9 cellular contexts compared by ENCODE assay signal in the genomic region with DNA sequence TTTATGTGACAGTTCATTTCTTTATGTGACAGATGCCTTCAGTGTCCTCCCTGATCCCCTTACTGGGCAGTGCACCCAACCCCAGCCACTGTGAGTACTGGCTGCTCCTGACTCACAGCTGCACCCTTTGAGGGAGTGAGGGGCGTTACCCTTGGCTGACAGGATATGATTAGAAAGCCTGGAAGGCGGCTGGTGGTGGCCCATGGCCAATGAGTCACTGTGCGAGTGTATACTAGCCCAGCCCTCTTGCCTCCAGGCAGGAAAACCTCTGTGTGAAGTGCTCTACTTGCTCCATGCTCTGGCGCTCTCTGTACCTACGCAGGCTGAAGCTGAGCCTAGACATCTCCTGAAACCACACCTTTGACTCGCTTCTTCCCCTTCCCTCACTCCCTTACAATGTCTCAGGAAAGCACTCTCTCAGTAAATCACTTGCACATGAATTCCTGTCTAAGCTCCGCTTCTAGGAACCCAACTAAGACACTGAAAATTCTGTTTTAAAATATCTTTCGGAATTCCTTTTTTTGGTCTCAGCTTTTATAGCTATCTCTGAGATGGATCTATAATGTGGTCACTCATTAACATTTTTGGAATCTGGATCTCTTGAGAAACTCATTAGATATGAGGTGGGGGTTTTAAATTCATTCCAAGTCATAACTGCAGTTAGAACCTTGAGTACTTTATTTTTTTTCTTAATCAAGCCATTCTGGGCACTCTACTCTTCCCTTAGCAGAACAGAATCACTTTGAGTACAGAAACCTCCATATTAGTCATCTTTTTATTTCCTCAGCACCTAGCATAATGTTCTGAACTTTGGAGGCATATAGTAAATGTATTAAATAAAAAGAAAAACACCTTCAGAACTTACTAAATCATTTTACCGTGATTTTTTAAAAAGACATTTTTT. TPM values are rescaled to one million over a fixed set of nuclear protein-coding genes. Genes with fewer than 3 reads are reported as not detected.
DNase-seq lines count a peak whose midpoint lies in the region; ATAC-seq, FAIRE-seq and TF ChIP-seq lines count a peak whose summit lies in the region.
"Had no signal": no experiment of that assay in that cellular context is flagged by ENCODE, and none has a peak within 500 bp of the region (broad histone marks: within the 10 kb centered on the region; RNA-seq: fewer than 3 reads in every experiment).

No MANE protein-coding gene starts in this region.

- H3K79me2 ChIP-seq in GM12878 (ENCODE audit: control insufficient read depth, insufficient read depth, low read length): no peaks in the 10 kb centered on the region

- no peak for TF ChIP-seq CTCF in GM12878 (IDR thresholded peaks at IDR 0.05 in 2 of 3, conservative IDR thresholded peaks at IDR 0.05 in 1 of 3; ENCODE audit: control insufficient read depth in 2 of 3, extremely low read depth in 1 of 3, insufficient read depth in 1 of 3, low read depth in 3 of 3, low read length in 3 of 3)
- no peak for TF ChIP-seq CTCF in kidney epithelial cell (IDR thresholded peaks at IDR 0.05; ENCODE audit: insufficient read depth, low read length, poor library complexity, severe bottlenecking)
- no peak for TF ChIP-seq CTCF in suprapubic skin (IDR thresholded peaks at IDR 0.05)

- H3K36me3 ChIP-seq in GM12878 (ENCODE audit: control insufficient read depth in 2 of 2, insufficient read depth in 2 of 2, low read length in 1 of 2): no peaks in the 10 kb centered on the region
- no peaks in the 10 kb centered on the region for H3K36me3 ChIP-seq in kidney epithelial cell (ENCODE audit: control insufficient read depth, insufficient read depth, low read length)
- no peaks in the 10 kb centered on the region for H3K36me3 ChIP-seq in suprapubic skin

- no peak overlapping the region for H3K9ac ChIP-seq in GM12878 (ENCODE audit: control insufficient read depth, insufficient read depth, low read length)

- no TSS peak for BruUV-seq in GM12878 (replicated peaks; lab: Mats Ljungman, UMichigan)

- RAD21 ChIA-PET in GM12878 (lab: Charles Lee; ENCODE audit: unreplicated experiment): no interaction called here

- H3K4me1 ChIP-seq in GM12878 (ENCODE audit: control insufficient read depth, insufficient read depth, low read length) (no peaks in the 10 kb centered on the region), suprapubic skin (peaks cover 14% of the 10 kb centered on the region)

- H3K4me3 ChIP-seq in GM12878: no peak overlapping the region
- no peak overlapping the region for H3K4me3 ChIP-seq in kidney epithelial cell (ENCODE audit: low read depth, low read length)
- no peak overlapping the region for H3K4me3 ChIP-seq in suprapubic skin

- H2AFZ ChIP-seq in GM12878 (ENCODE audit: control insufficient read depth, low read depth, low read length): no peak overlapping the region

- peak; percentile 41 to 56 for ATAC-seq in activated CD4-positive, CD25-positive, alpha-beta regulatory T cell treated with anti-CD3 and anti-CD28 coated beads, Interleukin-2, amount 50 U/mL, for 24 hours
- ATAC-seq in GM12878 (peak; percentile 55), GM18519 (IDR thresholded peaks at IDR 0.05; ENCODE audit: low FRiP score, unreplicated experiment) (no peak)

- H3K27ac ChIP-seq in GM12878 (ENCODE audit: control insufficient read depth, insufficient read depth) (no peak overlapping the region), suprapubic skin (peak overlapping the region; percentile 45)

- TF ChIP-seq POLR2A in GM12878 (IDR thresholded peaks at IDR 0.05; ENCODE audit: low read depth, low read length): no peak
- no peak for TF ChIP-seq POLR2A in suprapubic skin (IDR thresholded peaks at IDR 0.05)

- no peaks in the 10 kb centered on the region for H3K9me3 ChIP-seq in GM12878 (replicated peaks; ENCODE audit: control insufficient read depth, insufficient read depth, low read length)
- H3K9me3 ChIP-seq in suprapubic skin: no peaks in the 10 kb centered on the region

- 42% methylated on average over 9 of the region's 9 CpGs for WGBS in GM12878 (ENCODE audit: insufficient coverage, insufficient replicate concordance, low lambda C conversion rate, missing lambda C conversion rate)
- 32% methylated on average over 9 of the region's 9 CpGs for WGBS in suprapubic skin

- SMC1A ChIA-PET in GM12878 (lab: Charles Lee; ENCODE audit: uncharacterized antibody, unreplicated experiment): interaction anchor here (1.0 to 1.6 kb wide), 3 partner anchors 8 to 427 kb away, joined by 3 read pairs; no protein-coding TSS in a partner anchor

- POLR2A ChIA-PET in GM12878 (lab: Charles Lee): no interaction called here

- TF ChIP-seq EP300 in GM12878 (IDR thresholded peaks at IDR 0.05; ENCODE audit: borderline replicate concordance in 1 of 2, control insufficient read depth in 1 of 2, low read depth in 2 of 2, low read length in 2 of 2) (no peak), suprapubic skin (IDR thresholded peaks at IDR 0.05) (no peak)

- H3K27me3 ChIP-seq in GM12878 (replicated peaks in 1 of 2; ENCODE audit: control insufficient read depth in 2 of 2, insufficient read depth in 2 of 2, low read length in 1 of 2) (no peaks in the 10 kb centered on the region), kidney epithelial cell (ENCODE audit: control insufficient read depth, insufficient read depth, low read length) (no peaks in the 10 kb centered on the region), suprapubic skin (no peaks in the 10 kb centered on the region)

- CTCF ChIA-PET in GM12878 (lab: Yijun Ruan, JAX): interaction anchor here (0.7 to 2.1 kb wide), 2 partner anchors 17 to 435 kb away, joined by 3 to 6 read pairs; no protein-coding TSS in a partner anchor

- in situ Hi-C loops in GM12878 (cut with MboI): no loop called here

- no peak for FAIRE-seq in GM12878 (lab: Jason Lieb, UNC)
- FAIRE-seq: G401.6 had no signal

- DNase-seq in activated CD4-positive, CD25-positive, alpha-beta regulatory T cell treated with anti-CD3 and anti-CD28 coated beads, Interleukin-2, amount 50 U/mL, for 72 hours: no peak
- DNase-seq in MV-4-11 (lab: John Stamatoyannopoulos, UW) (peak; percentile 85), GM12878 (ENCODE audit: low read depth, low spot score) (no peak), kidney epithelial cell (ENCODE audit: low read depth) (peak; percentile 95), suprapubic skin (ENCODE audit: low spot score in 2 of 2) (peak; percentile 90 to 96), NCI-H774 (lab: John Stamatoyannopoulos, UW) (no peak)

- no peaks in the 10 kb centered on the region for H4K20me1 ChIP-seq in GM12878 (ENCODE audit: control insufficient read depth, insufficient read depth)

- intact Hi-C loops in GM12878 (cut with micrococcal nuclease; ENCODE audit: unreplicated experiment): loop anchor here (10.0 kb wide), 1 partner anchor 114 kb away; no protein-coding TSS in a partner anchor

- H3K4me2 ChIP-seq in GM12878 (ENCODE audit: control insufficient read depth, insufficient read depth): no peak overlapping the region

- no peak for TF ChIP-seq RAD21 in GM12878 (IDR thresholded peaks at IDR 0.05; ENCODE audit: insufficient read depth, low read depth, low read length)

TF ChIP-seq in GM12878, 131 proteins besides CTCF, POLR2A, EP300 and RAD21 (continues in another document):
- TF ChIP-seq, protein P1, sequence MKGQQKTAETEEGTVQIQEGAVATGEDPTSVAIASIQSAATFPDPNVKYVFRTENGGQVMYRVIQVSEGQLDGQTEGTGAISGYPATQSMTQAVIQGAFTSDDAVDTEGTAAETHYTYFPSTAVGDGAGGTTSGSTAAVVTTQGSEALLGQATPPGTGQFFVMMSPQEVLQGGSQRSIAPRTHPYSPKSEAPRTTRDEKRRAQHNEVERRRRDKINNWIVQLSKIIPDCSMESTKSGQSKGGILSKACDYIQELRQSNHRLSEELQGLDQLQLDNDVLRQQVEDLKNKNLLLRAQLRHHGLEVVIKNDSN (IDR thresholded peaks at IDR 0.05; ENCODE audit: borderline replicate concordance, extremely low read length, insufficient read depth, low read depth, low read length): no peak
- TF ChIP-seq BRCA1 (IDR thresholded peaks at IDR 0.05; ENCODE audit: low read depth, low read length): no peak
- TF ChIP-seq, protein P2, sequence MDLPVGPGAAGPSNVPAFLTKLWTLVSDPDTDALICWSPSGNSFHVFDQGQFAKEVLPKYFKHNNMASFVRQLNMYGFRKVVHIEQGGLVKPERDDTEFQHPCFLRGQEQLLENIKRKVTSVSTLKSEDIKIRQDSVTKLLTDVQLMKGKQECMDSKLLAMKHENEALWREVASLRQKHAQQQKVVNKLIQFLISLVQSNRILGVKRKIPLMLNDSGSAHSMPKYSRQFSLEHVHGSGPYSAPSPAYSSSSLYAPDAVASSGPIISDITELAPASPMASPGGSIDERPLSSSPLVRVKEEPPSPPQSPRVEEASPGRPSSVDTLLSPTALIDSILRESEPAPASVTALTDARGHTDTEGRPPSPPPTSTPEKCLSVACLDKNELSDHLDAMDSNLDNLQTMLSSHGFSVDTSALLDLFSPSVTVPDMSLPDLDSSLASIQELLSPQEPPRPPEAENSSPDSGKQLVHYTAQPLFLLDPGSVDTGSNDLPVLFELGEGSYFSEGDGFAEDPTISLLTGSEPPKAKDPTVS (IDR thresholded peaks at IDR 0.05; ENCODE audit: low read depth, low read length): no peak

RNA-seq across cellular contexts. Expression of a gene that starts 25.3 kb away (rescaled TPM):
- 57.1 and 59.3 TPM in 2 replicates for total RNA-seq in GM12878 (2013; cell fraction: nucleolus; rRNA removed)
- total RNA-seq in GM12878 (2014; rRNA removed) (16.2 and 19.4 TPM in 2 replicates), GM12878 (2014; rRNA removed; fragmentation: Illumina TruSeq; extraction: Trizol) (20.0 and 20.5 TPM in 2 replicates), GM12878 (2021) (19.7 and 21.5 TPM in 2 replicates), kidney epithelial cell (25.7 and 32.2 TPM in 2 replicates), suprapubic skin (10 to 100 TPM; 27.4 to 42.2 (median 35.5) TPM)
- polyA plus RNA-seq in GM12878 (2011; ENCODE audit: low read depth): 4.4 TPM
- polyA plus RNA-seq in GM12878 (2011; rRNA removed) (21.6 and 36.5 TPM in 2 replicates), GM12878 (2014; fragmentation: Illumina TruSeq; extraction: Trizol) (16.3 and 19.1 TPM in 2 replicates), GM12878 (2014; fragmentation: Nextera tagmentation; extraction: Ambion mirVana) (1 to 10 TPM; 4.4 to 7.8 TPM), GM12878 (2014; rRNA removed) (11.5 and 13.2 TPM in 2 replicates), GM12878 (2016; fragmentation: Nextera tagmentation; extraction: Ambion mirVana) (10 to 100 TPM; 15.9 to 16.9 TPM)
- polyA plus RNA-seq in GM12878 (2011; cell fraction: cytosol; rRNA removed): 7.9 and 8.4 TPM in 2 replicates
- 18.3 and 22.4 TPM in 2 replicates for polyA plus RNA-seq in GM12878 (2011; cell fraction: nucleus; rRNA removed)
- 6.6 and 8.4 TPM in 2 replicates for polyA plus RNA-seq in GM12878 (2012)
- polyA minus RNA-seq in GM12878 (2011; rRNA and poly(A)+ RNA removed): 20.0 and 27.9 TPM in 2 replicates
- polyA minus RNA-seq in GM12878 (2011; cell fraction: cytosol; rRNA and poly(A)+ RNA removed): 9.0 and 10.9 TPM in 2 replicates
- polyA minus RNA-seq in GM12878 (2011; cell fraction: nucleus; rRNA and poly(A)+ RNA removed): 12.0 and 15.4 TPM in 2 replicates

Comparison
In these comparisons a context has a peak if more than half of its experiments do, and no peak if none do; other contexts are left out.
1. DNase-seq: peak in MV-4-11 (single experiment), kidney epithelial cell (single experiment) and suprapubic skin (2 of 2); none in activated CD4-positive, CD25-positive, alpha-beta regulatory T cell treated with anti-CD3 and anti-CD28 coated beads, Interleukin-2, amount 50 U/mL, for 72 hours (single experiment), GM12878 (single experiment) and NCI-H774 (single experiment).